33 cellular contexts compared by ENCODE assay signal in the genomic region with DNA sequence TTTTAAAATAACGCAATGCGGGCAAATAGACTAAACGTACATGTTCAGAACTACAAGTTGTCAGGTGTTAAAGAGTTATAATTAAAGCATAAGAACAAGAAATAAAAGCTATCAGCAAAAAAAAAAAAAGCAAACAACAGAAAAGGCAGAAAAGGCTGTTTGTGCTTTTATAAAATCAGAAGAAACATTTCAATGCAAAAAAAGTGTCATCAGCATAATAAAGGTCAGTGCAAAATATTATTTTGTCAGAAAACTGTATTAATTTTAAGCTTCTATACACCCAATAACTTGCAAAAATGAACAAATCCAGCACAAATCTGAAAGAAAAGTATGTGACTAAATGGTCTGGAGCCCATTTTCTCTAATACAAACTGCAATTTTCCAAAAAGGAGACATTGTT. TPM values are rescaled to one million over a fixed set of nuclear protein-coding genes. Genes with fewer than 3 reads are reported as not detected.
"Had no signal": no experiment of that assay in that cellular context is flagged by ENCODE, and none has a peak within 500 bp of the region (broad histone marks: within the 10 kb centered on the region; RNA-seq: fewer than 3 reads in every experiment).

No MANE protein-coding gene starts in this region.

- FAIRE-seq: bronchial epithelial cell, colon, TTC549 had no signal

- H3K27ac ChIP-seq: ascending aorta, cardiac muscle cell, VCaP had no signal

- H3K36me3 ChIP-seq: ascending aorta, cardiac muscle cell had no signal

- H3K4me3 ChIP-seq: ascending aorta, cardiac muscle cell had no signal

- H3K9me3 ChIP-seq: ascending aorta had no signal

- H3K4me1 ChIP-seq: ascending aorta had no signal

- DNase-seq: activated B cell treated with CpG ODN at 0.5 μM for 24 hours; activated CD4-positive, alpha-beta memory T cell treated with anti-CD3 and anti-CD28 coated beads for 36 hours; activated CD4-positive, alpha-beta T cell treated with anti-CD3 and anti-CD28 coated beads for 4 hours; activated CD4-positive, alpha-beta T cell treated with anti-CD3 and anti-CD28 coated beads, Interleukin-2, amount 10 ng/mL, durations not matched to agents 24 days and 14 days; activated CD4-positive, alpha-beta T cell treated with anti-CD3 and anti-CD28 coated beads, Interleukin-2, amount 50 U/mL, for 1 hour; activated CD4-positive, alpha-beta T cell treated with anti-CD3 and anti-CD28 coated beads, Interleukin-2, amount 50 U/mL, for 4 hours; activated CD4-positive, CD25-positive, alpha-beta regulatory T cell treated with anti-CD3 and anti-CD28 coated beads, Interleukin-2, amount 50 U/mL, for 72 hours; activated CD8-positive, alpha-beta memory T cell treated with anti-CD3 and anti-CD28 coated beads, Interleukin-2, amount 50 U/mL, for 4 hours; activated CD8-positive, alpha-beta T cell treated with anti-CD3 and anti-CD28 coated beads for 36 hours; activated effector memory CD4-positive, alpha-beta T cell treated with Interleukin-2 at 50 U/mL for 16 hours; activated gamma-delta T cell; activated naive CD4-positive, alpha-beta T cell treated with anti-CD3 and anti-CD28 coated beads, Interleukin-2, amount 10 ng/mL, durations not matched to agents 7 days and 5 days; activated naive CD4-positive, alpha-beta T cell treated with Interleukin-2 at 50 U/mL for 16 hours; activated naive CD8-positive, alpha-beta T cell treated with anti-CD3 and anti-CD28 coated beads, Interleukin-2, amount 10 ng/mL, durations not matched to agents 7 days and 5 days; activated naive CD8-positive, alpha-beta T cell treated with anti-CD3 and anti-CD28 coated beads, Interleukin-2, amount 50 U/mL, for 24 hours; activated T-cell treated with anti-CD3 and anti-CD28 coated beads for 4 hours; activated T-cell treated with anti-CD3 and anti-CD28 coated beads, Interleukin-2, amount 50 U/mL, for 1 hour; activated T-cell treated with anti-CD3 and anti-CD28 coated beads, Interleukin-2, amount 50 U/mL, for 48 hours; amygdala; anterior cingulate cortex; caudate nucleus; T-helper 17 cell had no signal

- ATAC-seq: activated CD8-positive, alpha-beta T cell treated with anti-CD3 and anti-CD28 coated beads for 36 hours; activated naive CD8-positive, alpha-beta T cell treated with anti-CD3 and anti-CD28 coated beads, Interleukin-2, amount 50 U/mL, for 24 hours; T-helper 17 cell had no signal

- H3K27me3 ChIP-seq: ascending aorta, cardiac muscle cell had no signal

RNA-seq across cellular contexts. Expression of a gene that starts 23.6 kb away (rescaled TPM):
- total RNA-seq: activated CD4-positive, alpha-beta memory T cell treated with anti-CD3 and anti-CD28 coated beads for 36 hours; activated CD4-positive, alpha-beta T cell treated with anti-CD3 and anti-CD28 coated beads, Interleukin-2, amount 10 ng/mL, durations not matched to agents 24 days and 14 days; activated CD8-positive, alpha-beta memory T cell treated with anti-CD3 and anti-CD28 coated beads for 36 hours; activated CD8-positive, alpha-beta T cell treated with anti-CD3 and anti-CD28 coated beads for 36 hours; activated naive CD8-positive, alpha-beta T cell treated with anti-CD3 and anti-CD28 coated beads, Interleukin-2, amount 10 ng/mL, durations not matched to agents 7 days and 5 days; activated T-helper 2 cell treated with anti-CD3 and anti-CD28 coated beads, Interferon-gamma antibody, Interleukin-2, Interleukin-4, amounts not matched to agents 10 μg/mL and 5 μg/mL and 100 μg/mL, durations not matched to agents 14 hours and 24 hours and 36 hours; ascending aorta; bronchial epithelial cell; cardiac muscle cell; cerebellum; T-helper 1 cell treated with Interleukin-12 subunit alpha and Interleukin-12 subunit beta and Interleukin-4 antibody, amounts not matched to agents 30 ng/mL and 1 ng/mL, for 36 hours had no signal
- polyA plus RNA-seq: adipose tissue, cardiac muscle cell had no signal
